11 cellular contexts compared by ENCODE assay signal in genomic region chr22:24177456-24177855, GRCh38.
"Had no signal": no experiment of that assay in that cellular context is flagged by ENCODE, and none has a peak within 500 bp of the region (broad histone marks: within the 10 kb centered on the region; RNA-seq: fewer than 3 reads in every experiment).

No MANE protein-coding gene starts in this region.

- H3K4me3 ChIP-seq: lung, prostate gland, spleen, tibial nerve had no signal

- H3K27me3 ChIP-seq: spleen, tibial nerve had no signal

- ATAC-seq: activated CD8-positive, alpha-beta T cell treated with anti-CD3 and anti-CD28 coated beads, Interleukin-2, amount 10 ng/mL, durations not matched to agents 7 days and 5 days; esophagus mucosa had no signal

- DNase-seq: activated CD4-positive, alpha-beta T cell treated with anti-CD3 and anti-CD28 coated beads, Interleukin-2, amount 10 ng/mL, durations not matched to agents 24 days and 14 days; activated CD4-positive, CD25-positive, alpha-beta regulatory T cell; activated CD8-positive, alpha-beta memory T cell treated with anti-CD3 and anti-CD28 coated beads, Interleukin-2, amount 50 U/mL, for 4 hours; activated CD8-positive, alpha-beta T cell treated with anti-CD3 and anti-CD28 coated beads, Interleukin-2, amount 10 ng/mL, durations not matched to agents 7 days and 5 days; activated naive CD8-positive, alpha-beta T cell treated with anti-CD3 and anti-CD28 coated beads, Interleukin-2, amount 10 ng/mL, durations not matched to agents 7 days and 5 days; spleen; T-helper 2 cell had no signal

- H3K9me3 ChIP-seq: prostate gland, spleen, tibial nerve had no signal
